8 cellular contexts compared by ENCODE assay signal in genomic region chr3:56682458-56683121, GRCh38. TPM values are rescaled to one million over a fixed set of nuclear protein-coding genes. Genes with fewer than 3 reads are reported as not detected.
DNase-seq lines count a peak whose midpoint lies in the region; ATAC-seq and TF ChIP-seq lines count a peak whose summit lies in the region.

No MANE protein-coding gene starts in this region.

- POLR2A ChIA-PET in activated CD8-positive, alpha-beta T cell treated with anti-CD3 and anti-CD28 coated beads for 36 hours (lab: Charles Lee): interaction anchor here (0.7 to 2.9 kb wide), 12 partner anchors 9 to 126 kb away, joined by 3 to 7 read pairs (median 3); partner anchors contain the start of genes ARHGEF3 and CCDC66

- H3K36me3 ChIP-seq in lung (ENCODE audit: control insufficient read depth in 2 of 2, insufficient read depth in 2 of 2, low read length in 2 of 2): no peaks in the 10 kb centered on the region

- peaks cover 0 to 8% of the 10 kb centered on the region in 2 donors for H3K4me1 ChIP-seq in lung (ENCODE audit: control insufficient read depth in 2 of 2, insufficient read depth in 2 of 2, low read length in 2 of 2)

- CTCF ChIA-PET in activated CD8-positive, alpha-beta T cell treated with anti-CD3 and anti-CD28 coated beads for 36 hours (lab: Charles Lee): interaction anchor here (0.6 to 1.6 kb wide), 5 partner anchors 9 to 306 kb away, joined by 3 to 4 read pairs (median 3); no protein-coding TSS in a partner anchor

- peak overlapping the region; percentile 98 for H3K27ac Mint-ChIP-seq in activated CD8-positive, alpha-beta T cell treated with anti-CD3 and anti-CD28 coated beads for 36 hours

- no peaks in the 10 kb centered on the region for H3K27me3 ChIP-seq in lung (ENCODE audit: control insufficient read depth, insufficient read depth)

- no peaks in the 10 kb centered on the region for H3K27me3 Mint-ChIP-seq in activated CD8-positive, alpha-beta T cell treated with anti-CD3 and anti-CD28 coated beads for 36 hours

- peak overlapping the region; percentile 98 for H3K4me3 Mint-ChIP-seq in activated CD8-positive, alpha-beta T cell treated with anti-CD3 and anti-CD28 coated beads for 36 hours

- TF ChIP-seq CTCF in activated CD8-positive, alpha-beta T cell treated with anti-CD3 and anti-CD28 coated beads for 36 hours (IDR thresholded peaks at IDR 0.05): no peak
- no peak for TF ChIP-seq CTCF in lung (IDR thresholded peaks at IDR 0.05; ENCODE audit: control extremely low read depth, extremely low read depth)

- H3K4me1 Mint-ChIP-seq in activated CD8-positive, alpha-beta T cell treated with anti-CD3 and anti-CD28 coated beads for 36 hours (ENCODE audit: low read depth): peaks cover 35% of the 10 kb centered on the region

- peaks cover 53% of the 10 kb centered on the region for H3K36me3 Mint-ChIP-seq in activated CD8-positive, alpha-beta T cell treated with anti-CD3 and anti-CD28 coated beads for 36 hours (ENCODE audit: low read depth)

- H3K9me3 ChIP-seq in lung (ENCODE audit: control insufficient read depth in 2 of 2, insufficient read depth in 1 of 2, low read length in 1 of 2): peaks cover 0 to 2% of the 10 kb centered on the region in 2 donors

- peaks cover 4% of the 10 kb centered on the region for H3K9me3 Mint-ChIP-seq in activated CD8-positive, alpha-beta T cell treated with anti-CD3 and anti-CD28 coated beads for 36 hours

- intact Hi-C loops in activated CD8-positive, alpha-beta T cell treated with anti-CD3 and anti-CD28 coated beads for 36 hours (cut with micrococcal nuclease): no loop called here

- peak overlapping the region; percentile 99 for H3K27ac ChIP-seq in lung (ENCODE audit: low read depth in 1 of 2, low read length in 1 of 2)

- WGBS in lung, 2 donors: 0% methylated on average over 53 to 58 of the region's 58 CpGs

- ATAC-seq in GM19043 (IDR thresholded peaks at IDR 0.05; ENCODE audit: low read depth, unreplicated experiment) (peak; percentile 59), HG03354 (IDR thresholded peaks at IDR 0.05; ENCODE audit: poor library complexity, severe bottlenecking, unreplicated experiment) (peak; percentile 81), lung (ENCODE audit: insufficient read depth, low FRiP score) (peak; percentile 73)
- peak; percentile 79 for ATAC-seq in activated CD8-positive, alpha-beta T cell treated with anti-CD3 and anti-CD28 coated beads for 36 hours

- DNase-seq in AG20443 (ENCODE audit: low spot score): peak; percentile 78
- peak; percentile 28 for DNase-seq in NCI-H774 (lab: John Stamatoyannopoulos, UW)
- DNase-seq in activated CD8-positive, alpha-beta T cell treated with anti-CD3 and anti-CD28 coated beads for 36 hours: peak; percentile 84
- peak; percentile 86 for DNase-seq in ecto neural progenitor cell (ENCODE audit: low spot score)
- DNase-seq in lung (ENCODE audit: low spot score): peak; percentile 73
- peak; percentile 58 to 76 (median 64) for DNase-seq in stimulated activated CD4-positive, alpha-beta T cell treated with anti-CD3 and anti-CD28 coated beads, TNF-alpha, amount 100 ng/mL, for 24 hours (ENCODE audit: low read depth in 3 of 3)

- H3K4me3 ChIP-seq in lung: peak overlapping the region; percentile 73

RNA-seq across cellular contexts. Expression of gene TASOR, which starts 0.5 kb away (rescaled TPM):
- total RNA-seq in activated CD8-positive, alpha-beta T cell treated with anti-CD3 and anti-CD28 coated beads for 36 hours: 10 to 100 TPM; 58.6 to 61.4 TPM
- total RNA-seq in lung: 100 to 1,000 TPM in 1 of 2 donors, 10 to 100 TPM in 1; 44.4 to 124 TPM
- 10 to 100 TPM; 20.1 to 23.8 TPM for polyA plus RNA-seq in lung

Comparison
In these comparisons a context has a peak if more than half of its experiments do, and no peak if none do; other contexts are left out.
1. Peak in every context shown above with its lines: DNase-seq, ATAC-seq, H3K4me3 ChIP-seq and H3K27ac ChIP-seq.
2. DNase-seq: peak in every context shown above with its lines; median percentile 86 in ecto neural progenitor cell; 84 in activated CD8-positive, alpha-beta T cell treated with anti-CD3 and anti-CD28 coated beads for 36 hours; 78 in AG20443; 73 in lung; 64 in stimulated activated CD4-positive, alpha-beta T cell treated with anti-CD3 and anti-CD28 coated beads, TNF-alpha, amount 100 ng/mL, for 24 hours; 28 in NCI-H774.